9 cellular contexts compared by ENCODE assay signal in the genomic region with DNA sequence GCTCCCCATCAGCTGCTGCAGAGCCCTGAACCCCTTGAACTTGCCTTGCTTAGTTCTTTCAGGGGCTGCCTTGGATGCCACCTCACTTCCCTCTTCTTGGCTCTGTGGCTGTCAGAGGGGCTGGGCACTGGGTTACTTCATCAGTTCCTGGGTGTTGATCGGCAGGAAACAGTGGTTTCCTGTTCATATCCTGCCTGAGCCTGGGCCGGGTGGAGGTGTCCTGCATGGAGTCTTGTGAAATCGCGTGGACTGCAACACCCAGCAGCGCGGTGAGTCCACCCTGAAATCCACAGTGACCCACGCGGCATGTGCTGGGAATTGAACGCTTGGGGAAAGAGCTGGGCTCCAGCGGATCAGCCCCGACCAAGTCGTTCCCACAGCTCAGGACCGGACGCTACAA.
DNase-seq lines count a peak whose midpoint lies in the region; ATAC-seq, FAIRE-seq and TF ChIP-seq lines count a peak whose summit lies in the region.
"Had no signal": no experiment of that assay in that cellular context is flagged by ENCODE, and none has a peak within 500 bp of the region (broad histone marks: within the 10 kb centered on the region; RNA-seq: fewer than 3 reads in every experiment).

No MANE protein-coding gene starts in this region.

- H3K9me3 Mint-ChIP-seq in stimulated activated naive CD8-positive, alpha-beta T cell treated with anti-CD3 and anti-CD28 coated beads, Interleukin-15, Interleukin-2, amounts not matched to agents 100 ng/mL and 50 ng/mL, for 24 hours, result no peaks in the 10 kb centered on the region
- H3K9me3 Mint-ChIP-seq in stimulated activated memory B cell treated with anti-CD40 and anti-IgM and Interleukin-4, amounts not matched to agents 10 μg/mL and 1 μg/mL and 100 μg/mL, for 72 hours, result no peaks in the 10 kb centered on the region
- H3K9me3 Mint-ChIP-seq in neural progenitor cell, result no peaks in the 10 kb centered on the region

- TF ChIP-seq POLR2A in H54 (IDR thresholded peaks at IDR 0.05; ENCODE audit: low read depth, low read length), result no peak

- peak overlapping the region; percentile 21 for H3K27ac ChIP-seq in left ventricle myocardium inferior (replicated peaks)
- no peak overlapping the region for H3K27ac ChIP-seq in neural progenitor cell

- peak overlapping the region; percentile 22 for H3K27ac Mint-ChIP-seq in stimulated activated naive CD8-positive, alpha-beta T cell treated with anti-CD3 and anti-CD28 coated beads, Interleukin-15, Interleukin-2, amounts not matched to agents 100 ng/mL and 50 ng/mL, for 24 hours
- no peak overlapping the region for H3K27ac Mint-ChIP-seq in stimulated activated memory B cell treated with anti-CD40 and anti-IgM and Interleukin-4, amounts not matched to agents 10 μg/mL and 1 μg/mL and 100 μg/mL, for 72 hours
- H3K27ac Mint-ChIP-seq in neural progenitor cell, result no peak overlapping the region

- peaks cover 43% of the 10 kb centered on the region for H3K4me1 Mint-ChIP-seq in stimulated activated naive CD8-positive, alpha-beta T cell treated with anti-CD3 and anti-CD28 coated beads, Interleukin-15, Interleukin-2, amounts not matched to agents 100 ng/mL and 50 ng/mL, for 24 hours (ENCODE audit: low read depth)
- peaks cover 13% of the 10 kb centered on the region for H3K4me1 Mint-ChIP-seq in stimulated activated memory B cell treated with anti-CD40 and anti-IgM and Interleukin-4, amounts not matched to agents 10 μg/mL and 1 μg/mL and 100 μg/mL, for 72 hours
- H3K4me1 Mint-ChIP-seq in neural progenitor cell, result peaks cover 17% of the 10 kb centered on the region

- DNase-seq in activated naive CD4-positive, alpha-beta T cell treated with Interleukin-2 at 50 U/mL for 16 hours, result peak; percentile 39
- no peak for DNase-seq in activated naive CD4-positive, alpha-beta T cell treated with anti-CD3 and anti-CD28 coated beads, Interleukin-2, amount 50 U/mL, for 16 hours
- peak; percentile 73 for DNase-seq in activated CD8-positive, alpha-beta memory T cell treated with anti-CD3 and anti-CD28 coated beads for 24 hours
- peak; percentile 57 for DNase-seq in left ventricle myocardium inferior
- no peak for DNase-seq in H54 (ENCODE audit: insufficient read length, low spot score)
- DNase-seq in neural progenitor cell (ENCODE audit: low spot score), result no peak

- H3K4me1 ChIP-seq in left ventricle myocardium inferior (peaks cover 29% of the 10 kb centered on the region), neural progenitor cell (peaks cover 10% of the 10 kb centered on the region)

- H3K36me3 ChIP-seq in left ventricle myocardium inferior (no peaks in the 10 kb centered on the region), neural progenitor cell (no peaks in the 10 kb centered on the region)

- no peak for ATAC-seq in stimulated activated memory B cell treated with anti-CD40 and anti-IgM and Interleukin-4, amounts not matched to agents 10 μg/mL and 1 μg/mL and 100 μg/mL, for 72 hours
- ATAC-seq: Panc1 had no signal

- FAIRE-seq in H54 (lab: Jason Lieb, UNC), result no peak

- no peak overlapping the region for H2AFZ ChIP-seq in neural progenitor cell (replicated peaks)

- TF ChIP-seq CTCF in left ventricle myocardium inferior (IDR thresholded peaks at IDR 0.05; ENCODE audit: borderline replicate concordance) (no peak), neural progenitor cell (IDR thresholded peaks at IDR 0.05) (no peak)

- H3K79me2 ChIP-seq in neural progenitor cell (ENCODE audit: low read depth), result no peaks in the 10 kb centered on the region

- peak overlapping the region; percentile 74 for H3K4me3 Mint-ChIP-seq in stimulated activated naive CD8-positive, alpha-beta T cell treated with anti-CD3 and anti-CD28 coated beads, Interleukin-15, Interleukin-2, amounts not matched to agents 100 ng/mL and 50 ng/mL, for 24 hours
- H3K4me3 Mint-ChIP-seq in stimulated activated memory B cell treated with anti-CD40 and anti-IgM and Interleukin-4, amounts not matched to agents 10 μg/mL and 1 μg/mL and 100 μg/mL, for 72 hours, result no peak overlapping the region
- H3K4me3 Mint-ChIP-seq in neural progenitor cell, result no peak overlapping the region

- no peaks in the 10 kb centered on the region for H3K9me3 ChIP-seq in left ventricle myocardium inferior (replicated peaks)
- no peaks in the 10 kb centered on the region for H3K9me3 ChIP-seq in neural progenitor cell (ENCODE audit: low read depth)

- H3K4me2 ChIP-seq in neural progenitor cell, result no peak overlapping the region

- H3K27me3 ChIP-seq in left ventricle myocardium inferior (ENCODE audit: low read depth) (peaks cover 15% of the 10 kb centered on the region), neural progenitor cell (no peaks in the 10 kb centered on the region)

- intact Hi-C loops in left ventricle myocardium inferior (cut with micrococcal nuclease), result no loop called here

- no peak overlapping the region for H3K9ac ChIP-seq in neural progenitor cell

- H3K4me3 ChIP-seq in left ventricle myocardium inferior, result peak overlapping the region; percentile 2
- H3K4me3 ChIP-seq in neural progenitor cell, result no peak overlapping the region

- H3F3A ChIP-seq in neural progenitor cell (ENCODE audit: low read depth), result peaks cover 16% of the 10 kb centered on the region

- H4K20me1 ChIP-seq in neural progenitor cell (ENCODE audit: low read depth), result no peaks in the 10 kb centered on the region

- H3K27me3 Mint-ChIP-seq in stimulated activated naive CD8-positive, alpha-beta T cell treated with anti-CD3 and anti-CD28 coated beads, Interleukin-15, Interleukin-2, amounts not matched to agents 100 ng/mL and 50 ng/mL, for 24 hours, result no peaks in the 10 kb centered on the region
- peaks cover 49% of the 10 kb centered on the region for H3K27me3 Mint-ChIP-seq in stimulated activated memory B cell treated with anti-CD40 and anti-IgM and Interleukin-4, amounts not matched to agents 10 μg/mL and 1 μg/mL and 100 μg/mL, for 72 hours
- peaks cover 9% of the 10 kb centered on the region for H3K27me3 Mint-ChIP-seq in neural progenitor cell (ENCODE audit: insufficient read depth, low read depth)

- no peaks in the 10 kb centered on the region for H3K36me3 Mint-ChIP-seq in stimulated activated naive CD8-positive, alpha-beta T cell treated with anti-CD3 and anti-CD28 coated beads, Interleukin-15, Interleukin-2, amounts not matched to agents 100 ng/mL and 50 ng/mL, for 24 hours (ENCODE audit: low read depth)
- no peaks in the 10 kb centered on the region for H3K36me3 Mint-ChIP-seq in stimulated activated memory B cell treated with anti-CD40 and anti-IgM and Interleukin-4, amounts not matched to agents 10 μg/mL and 1 μg/mL and 100 μg/mL, for 72 hours
- no peaks in the 10 kb centered on the region for H3K36me3 Mint-ChIP-seq in neural progenitor cell

Comparison
In these comparisons a context has a peak if more than half of its experiments do, and no peak if none do; other contexts are left out.
1. DNase-seq: peak in activated naive CD4-positive, alpha-beta T cell treated with Interleukin-2 at 50 U/mL for 16 hours (single experiment), activated CD8-positive, alpha-beta memory T cell treated with anti-CD3 and anti-CD28 coated beads for 24 hours (single experiment) and left ventricle myocardium inferior (single experiment); none in activated naive CD4-positive, alpha-beta T cell treated with anti-CD3 and anti-CD28 coated beads, Interleukin-2, amount 50 U/mL, for 16 hours (single experiment), H54 (single experiment) and neural progenitor cell (single experiment).